Comparison of ENCODE assay signal across 1 cellular context in genomic region chr3:122697952-122698625, GRCh38.
TF ChIP-seq lines count a peak whose summit lies in the region.

No MANE protein-coding gene starts in this region.

TF ChIP-seq in GM12878, 131 proteins besides CTCF, POLR2A, EP300 and RAD21 (continued from another document):
- TF ChIP-seq IRF3 (IDR thresholded peaks at IDR 0.05), result no peak
- no peak for TF ChIP-seq EGR1 (IDR thresholded peaks at IDR 0.05; ENCODE audit: borderline replicate concordance in 1 of 2, low read depth in 2 of 2, low read length in 2 of 2)
- TF ChIP-seq, protein P1, sequence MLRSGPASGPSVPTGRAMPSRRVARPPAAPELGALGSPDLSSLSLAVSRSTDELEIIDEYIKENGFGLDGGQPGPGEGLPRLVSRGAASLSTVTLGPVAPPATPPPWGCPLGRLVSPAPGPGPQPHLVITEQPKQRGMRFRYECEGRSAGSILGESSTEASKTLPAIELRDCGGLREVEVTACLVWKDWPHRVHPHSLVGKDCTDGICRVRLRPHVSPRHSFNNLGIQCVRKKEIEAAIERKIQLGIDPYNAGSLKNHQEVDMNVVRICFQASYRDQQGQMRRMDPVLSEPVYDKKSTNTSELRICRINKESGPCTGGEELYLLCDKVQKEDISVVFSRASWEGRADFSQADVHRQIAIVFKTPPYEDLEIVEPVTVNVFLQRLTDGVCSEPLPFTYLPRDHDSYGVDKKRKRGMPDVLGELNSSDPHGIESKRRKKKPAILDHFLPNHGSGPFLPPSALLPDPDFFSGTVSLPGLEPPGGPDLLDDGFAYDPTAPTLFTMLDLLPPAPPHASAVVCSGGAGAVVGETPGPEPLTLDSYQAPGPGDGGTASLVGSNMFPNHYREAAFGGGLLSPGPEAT (IDR thresholded peaks at IDR 0.05; ENCODE audit: low read depth), result peak; percentile 83
- no peak for TF ChIP-seq DPF2 (IDR thresholded peaks at IDR 0.05)
- no peak for TF ChIP-seq SMC3 (IDR thresholded peaks at IDR 0.05; ENCODE audit: borderline replicate concordance, low read length)
- no peak for TF ChIP-seq SP1 (IDR thresholded peaks at IDR 0.05; ENCODE audit: low read depth, low read length)
- no peak for TF ChIP-seq JUNB (IDR thresholded peaks at IDR 0.05)
- no peak for TF ChIP-seq CUX1 (IDR thresholded peaks at IDR 0.05; ENCODE audit: insufficient replicate concordance, low read depth, low read length)
- TF ChIP-seq ELK1 (IDR thresholded peaks at IDR 0.05; ENCODE audit: low read depth, low read length), result no peak
- no peak for TF ChIP-seq PAX8 (IDR thresholded peaks at IDR 0.05)
- TF ChIP-seq ZNF24 (IDR thresholded peaks at IDR 0.05), result no peak
- peak; percentile 90 for TF ChIP-seq RELA (IDR thresholded peaks at IDR 0.05; ENCODE audit: borderline replicate concordance, partially characterized antibody)
- no peak for TF ChIP-seq SIN3A (IDR thresholded peaks at IDR 0.05; ENCODE audit: low read depth, low read length)
- TF ChIP-seq, protein P2, sequence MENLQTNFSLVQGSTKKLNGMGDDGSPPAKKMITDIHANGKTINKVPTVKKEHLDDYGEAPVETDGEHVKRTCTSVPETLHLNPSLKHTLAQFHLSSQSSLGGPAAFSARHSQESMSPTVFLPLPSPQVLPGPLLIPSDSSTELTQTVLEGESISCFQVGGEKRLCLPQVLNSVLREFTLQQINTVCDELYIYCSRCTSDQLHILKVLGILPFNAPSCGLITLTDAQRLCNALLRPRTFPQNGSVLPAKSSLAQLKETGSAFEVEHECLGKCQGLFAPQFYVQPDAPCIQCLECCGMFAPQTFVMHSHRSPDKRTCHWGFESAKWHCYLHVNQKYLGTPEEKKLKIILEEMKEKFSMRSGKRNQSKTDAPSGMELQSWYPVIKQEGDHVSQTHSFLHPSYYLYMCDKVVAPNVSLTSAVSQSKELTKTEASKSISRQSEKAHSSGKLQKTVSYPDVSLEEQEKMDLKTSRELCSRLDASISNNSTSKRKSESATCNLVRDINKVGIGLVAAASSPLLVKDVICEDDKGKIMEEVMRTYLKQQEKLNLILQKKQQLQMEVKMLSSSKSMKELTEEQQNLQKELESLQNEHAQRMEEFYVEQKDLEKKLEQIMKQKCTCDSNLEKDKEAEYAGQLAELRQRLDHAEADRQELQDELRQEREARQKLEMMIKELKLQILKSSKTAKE (IDR thresholded peaks at IDR 0.05; ENCODE audit: low read depth, poor library complexity, severe bottlenecking), result no peak
- no peak for TF ChIP-seq FOXM1 (IDR thresholded peaks at IDR 0.05; ENCODE audit: low read depth, low read length)
- TF ChIP-seq ZNF207 (IDR thresholded peaks at IDR 0.05; ENCODE audit: borderline replicate concordance), result no peak
- TF ChIP-seq PRDM15 (CRISPR knock-in tag; IDR thresholded peaks at IDR 0.05), result no peak
- TF ChIP-seq NBN (IDR thresholded peaks at IDR 0.05), result no peak
TF ChIP-seq in GM12878: peak in this region for 10.
